ENCODE assay signal across 20 cellular contexts in genomic region chr4:100366213-100366612, GRCh38.
DNase-seq lines count a peak whose midpoint lies in the region; ATAC-seq, FAIRE-seq and TF ChIP-seq lines count a peak whose summit lies in the region.
"Had no signal": no experiment of that assay in that cellular context is flagged by ENCODE, and none has a peak within 500 bp of the region (broad histone marks: within the 10 kb centered on the region; RNA-seq: fewer than 3 reads in every experiment).

No MANE protein-coding gene starts in this region.

- no peak for TF ChIP-seq CTCF in GM12878 (IDR thresholded peaks at IDR 0.05 in 2 of 3, conservative IDR thresholded peaks at IDR 0.05 in 1 of 3; ENCODE audit: control insufficient read depth in 2 of 3, extremely low read depth in 1 of 3, insufficient read depth in 1 of 3, low read depth in 3 of 3, low read length in 3 of 3)

- H3K27me3 ChIP-seq in GM12878 (replicated peaks in 1 of 2; ENCODE audit: control insufficient read depth in 2 of 2, insufficient read depth in 2 of 2, low read length in 1 of 2) = no peaks in the 10 kb centered on the region
- H3K27me3 ChIP-seq: heart right ventricle, sigmoid colon, testis had no signal

- H3K9me3 Mint-ChIP-seq in T-cell = no peaks in the 10 kb centered on the region
- H3K9me3 Mint-ChIP-seq: activated naive CD4-positive, alpha-beta T cell treated with anti-CD3 and anti-CD28 coated beads, Interleukin-2, amount 50 U/mL, for 72 hours had no signal

- BruUV-seq in GM12878 (replicated peaks; lab: Mats Ljungman, UMichigan) = no TSS peak

- H3K9me3 ChIP-seq in GM12878 (replicated peaks; ENCODE audit: control insufficient read depth, insufficient read depth, low read length) = no peaks in the 10 kb centered on the region
- H3K9me3 ChIP-seq: sigmoid colon, SK-N-SH, testis had no signal

- H3K79me2 ChIP-seq in GM12878 (ENCODE audit: control insufficient read depth, insufficient read depth, low read length) = no peaks in the 10 kb centered on the region

- no peaks in the 10 kb centered on the region for H3K4me1 Mint-ChIP-seq in T-cell
- H3K4me1 Mint-ChIP-seq: B cell had no signal

- 3% methylated on average over 2 of the region's 2 CpGs for WGBS in GM12878 (ENCODE audit: insufficient coverage, insufficient replicate concordance, low lambda C conversion rate, missing lambda C conversion rate)

- no peak overlapping the region for H3K4me3 Mint-ChIP-seq in T-cell
- H3K4me3 Mint-ChIP-seq: B cell had no signal

- no peak overlapping the region for H3K4me2 ChIP-seq in GM12878 (ENCODE audit: control insufficient read depth, insufficient read depth)
- H3K4me2 ChIP-seq: SK-N-SH had no signal

- no peaks in the 10 kb centered on the region for H4K20me1 ChIP-seq in GM12878 (ENCODE audit: control insufficient read depth, insufficient read depth)

- in situ Hi-C loops in GM12878 (cut with MboI) = no loop called here

- no peak overlapping the region for H3K9ac ChIP-seq in GM12878 (ENCODE audit: control insufficient read depth, insufficient read depth, low read length)
- H3K9ac ChIP-seq: SK-N-SH had no signal

- no peak for TF ChIP-seq EP300 in GM12878 (IDR thresholded peaks at IDR 0.05; ENCODE audit: borderline replicate concordance in 1 of 2, control insufficient read depth in 1 of 2, low read depth in 2 of 2, low read length in 2 of 2)

- POLR2A ChIA-PET in GM12878 (lab: Charles Lee) (no interaction called here), T-cell (lab: Charles Lee) (no interaction called here)

- RAD21 ChIA-PET in GM12878 (lab: Charles Lee; ENCODE audit: unreplicated experiment) = no interaction called here

- no peak overlapping the region for H3K4me3 ChIP-seq in GM12878
- H3K4me3 ChIP-seq: heart right ventricle, sigmoid colon, testis had no signal

- no peak overlapping the region for H2AFZ ChIP-seq in GM12878 (ENCODE audit: control insufficient read depth, low read depth, low read length)

- H3K27ac Mint-ChIP-seq in T-cell = no peak overlapping the region
- H3K27ac Mint-ChIP-seq: activated naive CD4-positive, alpha-beta T cell treated with anti-CD3 and anti-CD28 coated beads, Interleukin-2, amount 50 U/mL, for 72 hours; B cell had no signal

- intact Hi-C loops in GM12878 (cut with micrococcal nuclease; ENCODE audit: unreplicated experiment) = no loop called here

- DNase-seq in GM12878 (ENCODE audit: low read depth, low spot score) (peak; percentile 5), renal cortical epithelial cell (ENCODE audit: low read depth) (peak; percentile 59), erythroblast (lab: John Stamatoyannopoulos, UW) (no peak), T-cell (no peak)
- DNase-seq in stimulated activated CD4-positive, alpha-beta T cell treated with anti-CD3 and anti-CD28 coated beads, Interleukin-4, amount 100 ng/mL, for 24 hours = no peak
- DNase-seq: activated CD4-positive, alpha-beta T cell treated with anti-CD3 and anti-CD28 coated beads, Interleukin-2, amount 50 U/mL, for 1 hour; activated T-cell treated with anti-CD3 and anti-CD28 coated beads, Interleukin-2, amount 50 U/mL, for 1 hour; DMS 273 treated with DMSO at 0.1 percent for 48 hours; heart right ventricle; NCI-H69; nucleus accumbens; sigmoid colon; SK-N-SH; stimulated activated CD4-positive, alpha-beta T cell treated with anti-CD3 and anti-CD28 coated beads, Interleukin-2, amount 100 ng/mL, for 48 hours; testis had no signal

- no peak for TF ChIP-seq RAD21 in GM12878 (IDR thresholded peaks at IDR 0.05; ENCODE audit: insufficient read depth, low read depth, low read length)

- no peak for FAIRE-seq in GM12878 (lab: Jason Lieb, UNC)

- CTCF ChIA-PET in GM12878 (lab: Yijun Ruan, JAX) (interaction anchor here (2.2 kb wide), 1 partner anchor 273 kb away, joined by 6 read pairs; no protein-coding TSS in a partner anchor), T-cell (lab: Charles Lee) (no interaction called here)

- no peak overlapping the region for H3K27ac ChIP-seq in GM12878 (ENCODE audit: control insufficient read depth, insufficient read depth)
- H3K27ac ChIP-seq: heart right ventricle, sigmoid colon, testis had no signal

- ATAC-seq in GM19035 (IDR thresholded peaks at IDR 0.05; ENCODE audit: unreplicated experiment) = peak; percentile 43
- ATAC-seq in HG03378 (IDR thresholded peaks at IDR 0.05; ENCODE audit: unreplicated experiment) = peak; percentile 42
- peak; percentile 76 for ATAC-seq in GM12878
- no peak for ATAC-seq in T-cell (replicated peaks in 1 of 4)
- ATAC-seq: activated naive CD4-positive, alpha-beta T cell treated with anti-CD3 and anti-CD28 coated beads, Interleukin-2, amount 50 U/mL, for 72 hours; heart right ventricle; Panc1 had no signal

- H3K4me1 ChIP-seq in GM12878 (ENCODE audit: control insufficient read depth, insufficient read depth, low read length) = no peaks in the 10 kb centered on the region
- H3K4me1 ChIP-seq: heart right ventricle, sigmoid colon, testis had no signal

- H3K36me3 Mint-ChIP-seq in T-cell = no peaks in the 10 kb centered on the region
- H3K36me3 Mint-ChIP-seq: activated naive CD4-positive, alpha-beta T cell treated with anti-CD3 and anti-CD28 coated beads, Interleukin-2, amount 50 U/mL, for 72 hours had no signal

- H3K36me3 ChIP-seq in GM12878 (ENCODE audit: control insufficient read depth in 2 of 2, insufficient read depth in 2 of 2, low read length in 1 of 2) = no peaks in the 10 kb centered on the region
- H3K36me3 ChIP-seq: heart right ventricle, sigmoid colon had no signal

- TF ChIP-seq POLR2A in GM12878 (IDR thresholded peaks at IDR 0.05; ENCODE audit: low read depth, low read length) (no peak), erythroblast (IDR thresholded peaks at IDR 0.05; ENCODE audit: low read length) (no peak)

- H3K27me3 Mint-ChIP-seq in T-cell = peaks cover 3% of the 10 kb centered on the region in 2 donors

- SMC1A ChIA-PET in GM12878 (lab: Charles Lee; ENCODE audit: uncharacterized antibody, unreplicated experiment) = interaction anchor here (0.7 to 1.2 kb wide), 2 partner anchors 73 to 273 kb away, joined by 4 to 5 read pairs; no protein-coding TSS in a partner anchor

TF ChIP-seq in GM12878, 131 proteins besides CTCF, POLR2A, EP300 and RAD21:
- no peak for TF ChIP-seq TCF3 (IDR thresholded peaks at IDR 0.05; ENCODE audit: borderline replicate concordance, insufficient read depth, low read depth, low read length)
- no peak for TF ChIP-seq SIX5 (IDR thresholded peaks at IDR 0.05; ENCODE audit: low read depth, low read length, severe bottlenecking)
- peak; percentile 26; the same call in 1 of the 2 replicates for TF ChIP-seq JUNB (IDR thresholded peaks at IDR 0.05)
- TF ChIP-seq ZBTB40 (IDR thresholded peaks at IDR 0.05; ENCODE audit: borderline replicate concordance) = no peak
- peak; percentile 76; the same call in 1 of the 2 replicates for TF ChIP-seq NFIC (IDR thresholded peaks at IDR 0.05; ENCODE audit: low read depth, low read length)
- no peak for TF ChIP-seq POU2F2 (IDR thresholded peaks at IDR 0.05; ENCODE audit: borderline replicate concordance, low read depth, low read length)
- TF ChIP-seq ZBED1 (IDR thresholded peaks at IDR 0.05; ENCODE audit: borderline replicate concordance) = no peak
- TF ChIP-seq RUNX3 (IDR thresholded peaks at IDR 0.05; ENCODE audit: low read length) = peak; percentile 86
- TF ChIP-seq PAX5 (IDR thresholded peaks at IDR 0.05; ENCODE audit: borderline replicate concordance, low read depth, low read length) = no peak
- TF ChIP-seq FOXM1 (IDR thresholded peaks at IDR 0.05; ENCODE audit: low read depth, low read length) = peak; percentile 69; the same call in 1 of the 2 replicates
- TF ChIP-seq TBL1XR1 (IDR thresholded peaks at IDR 0.05; ENCODE audit: low read depth, low read length) = no peak
- no peak for TF ChIP-seq HDAC6 (IDR thresholded peaks at IDR 0.05; ENCODE audit: unreplicated experiment)
- TF ChIP-seq SRF (IDR thresholded peaks at IDR 0.05; ENCODE audit: low read depth in 2 of 2, low read length in 2 of 2) = no peak
- TF ChIP-seq CREM (IDR thresholded peaks at IDR 0.05; ENCODE audit: low read depth) = no peak

Comparison
In these comparisons a context has a peak if more than half of its experiments do, and no peak if none do; other contexts are left out.
1. ATAC-seq: peak in GM19035 (single experiment), HG03378 (single experiment) and GM12878 (single experiment); none in T-cell (0 of 4).
2. DNase-seq: peak in GM12878 (single experiment) and renal cortical epithelial cell (single experiment); none in stimulated activated CD4-positive, alpha-beta T cell treated with anti-CD3 and anti-CD28 coated beads, Interleukin-4, amount 100 ng/mL, for 24 hours (single experiment), erythroblast (0 of 2) and T-cell (0 of 34).